Comparison of ENCODE assay signal across 18 cellular contexts in the genomic region with DNA sequence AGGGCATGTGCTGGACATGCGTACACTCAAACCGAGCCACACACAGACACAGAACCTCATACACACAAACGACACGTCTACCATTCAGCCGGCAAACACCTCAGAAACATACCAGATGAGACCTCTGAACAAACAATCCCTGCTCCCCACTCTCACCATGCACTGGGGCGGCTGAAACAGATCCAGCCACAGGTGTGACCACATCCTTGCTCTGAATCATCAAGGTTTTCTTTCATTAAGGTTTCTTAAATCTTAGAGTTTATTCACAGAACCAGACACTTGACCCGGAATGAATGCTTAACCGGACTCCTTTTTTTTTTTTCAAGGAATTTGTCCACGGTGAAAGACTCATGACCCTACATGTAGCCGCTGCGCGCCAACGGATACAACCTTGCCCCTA. TPM values are rescaled to one million over a fixed set of nuclear protein-coding genes. Genes with fewer than 3 reads are reported as not detected.
A peak's percentile ranks its signal among the peaks of the same experiment; 100 is the strongest.
DNase-seq lines count a peak whose midpoint lies in the region; ATAC-seq lines count a peak whose summit lies in the region.
"Had no signal": no experiment of that assay in that cellular context is flagged by ENCODE, and none has a peak within 500 bp of the region (broad histone marks: within the 10 kb centered on the region; RNA-seq: fewer than 3 reads in every experiment).

No MANE protein-coding gene starts in this region.

- H3K36me3 ChIP-seq in CD8-positive, alpha-beta memory T cell (ENCODE audit: insufficient read depth, low read length), result no peaks in the 10 kb centered on the region
- H3K36me3 ChIP-seq in naive thymus-derived CD4-positive, alpha-beta T cell (ENCODE audit: control insufficient read depth in 2 of 3, insufficient read depth in 3 of 3, low read length in 3 of 3), result no peaks in the 10 kb centered on the region
- H3K36me3 ChIP-seq: prostate gland had no signal

- H3K9me3 Mint-ChIP-seq in CD8-positive, alpha-beta memory T cell, result no peaks in the 10 kb centered on the region
- no peaks in the 10 kb centered on the region for H3K9me3 Mint-ChIP-seq in naive thymus-derived CD4-positive, alpha-beta T cell

- peaks cover 10% of the 10 kb centered on the region for H3K4me1 ChIP-seq in CD8-positive, alpha-beta memory T cell (ENCODE audit: insufficient read depth, low read length)
- H3K4me1 ChIP-seq in naive thymus-derived CD4-positive, alpha-beta T cell (ENCODE audit: control insufficient read depth in 2 of 2, insufficient read depth in 2 of 2, low read length in 2 of 2), result peaks cover 5 to 10% of the 10 kb centered on the region in 2 donors
- H3K4me1 ChIP-seq: prostate gland had no signal

- peaks cover 11 to 12% (median 11%) of the 10 kb centered on the region in 3 donors for H3K4me1 Mint-ChIP-seq in CD8-positive, alpha-beta memory T cell
- H3K4me1 Mint-ChIP-seq in naive thymus-derived CD4-positive, alpha-beta T cell, result peaks cover 9 to 18% (median 11%) of the 10 kb centered on the region in 7 donors

- peaks cover 0 to 2% of the 10 kb centered on the region in 2 donors for H3K27me3 Mint-ChIP-seq in CD8-positive, alpha-beta memory T cell
- no peaks in the 10 kb centered on the region for H3K27me3 Mint-ChIP-seq in naive thymus-derived CD4-positive, alpha-beta T cell

- peak in 3 of 5 donors; percentile 50 to 71 (median 58) for DNase-seq in CD8-positive, alpha-beta memory T cell
- DNase-seq in SW480 (ENCODE audit: low spot score) (peak; percentile 30), hepatic stellate cell (ENCODE audit: low spot score) (no peak), NCI-H345 treated with DMSO at 0.1 percent for 48 hours (lab: John Stamatoyannopoulos, UW; ENCODE audit: unreplicated experiment) (no peak), NCI-H2171 treated with DMSO at 0.1 percent for 48 hours (lab: John Stamatoyannopoulos, UW) (no peak)
- DNase-seq in activated T-cell treated with anti-CD3 and anti-CD28 coated beads, Interleukin-2, amount 50 U/mL, for 48 hours, result peak; percentile 47 to 54
- peak in 5 of 9 donors; percentile 14 to 28 (median 19) for DNase-seq in naive thymus-derived CD4-positive, alpha-beta T cell
- DNase-seq: C1 segment of cervical spinal cord, caudate nucleus, glutamatergic neuron, islet precursor cell, KG1, NCI-H1417 treated with DMSO at 0.1 percent for 48 hours, NCI-H524 had no signal

- no peaks in the 10 kb centered on the region for H3K27me3 ChIP-seq in CD8-positive, alpha-beta memory T cell (ENCODE audit: insufficient read depth, low read length, poor library complexity, severe bottlenecking)
- H3K27me3 ChIP-seq in naive thymus-derived CD4-positive, alpha-beta T cell (ENCODE audit: control insufficient read depth in 2 of 2, insufficient read depth in 2 of 2, low read length in 2 of 2), result no peaks in the 10 kb centered on the region

- POLR2A ChIA-PET in CD8-positive, alpha-beta memory T cell (lab: Charles Lee), result no interaction called here
- POLR2A ChIA-PET in naive thymus-derived CD4-positive, alpha-beta T cell (lab: Charles Lee), result no interaction called here

- H3K4me3 Mint-ChIP-seq in CD8-positive, alpha-beta memory T cell, result peak overlapping the region in 1 of 7 donors; percentile 18
- peak overlapping the region in 1 of 10 donors; percentile 26 for H3K4me3 Mint-ChIP-seq in naive thymus-derived CD4-positive, alpha-beta T cell

- H3K27ac ChIP-seq in CD8-positive, alpha-beta memory T cell (ENCODE audit: low read depth, low read length), result no peak overlapping the region
- no peak overlapping the region for H3K27ac ChIP-seq in naive thymus-derived CD4-positive, alpha-beta T cell (ENCODE audit: low read depth, low read length)
- H3K27ac ChIP-seq: prostate gland had no signal

- H3K9me3 ChIP-seq in CD8-positive, alpha-beta memory T cell (ENCODE audit: low read length), result no peaks in the 10 kb centered on the region
- H3K9me3 ChIP-seq in naive thymus-derived CD4-positive, alpha-beta T cell (ENCODE audit: control insufficient read depth in 2 of 3, low read length in 3 of 3), result no peaks in the 10 kb centered on the region
- H3K9me3 ChIP-seq: prostate gland had no signal

- peak; percentile 47 for ATAC-seq in naive thymus-derived CD4-positive, alpha-beta T cell
- no peak for ATAC-seq in GM21360 (IDR thresholded peaks at IDR 0.05; ENCODE audit: unreplicated experiment)

- intact Hi-C loops in naive thymus-derived CD4-positive, alpha-beta T cell (cut with micrococcal nuclease), result no loop called here

- no peak overlapping the region for H3K27ac Mint-ChIP-seq in CD8-positive, alpha-beta memory T cell
- H3K27ac Mint-ChIP-seq in naive thymus-derived CD4-positive, alpha-beta T cell, result peak overlapping the region in 5 of 9 donors; percentile 35 to 68 (median 56)

- H3K36me3 Mint-ChIP-seq in CD8-positive, alpha-beta memory T cell, result no peaks in the 10 kb centered on the region
- H3K36me3 Mint-ChIP-seq in naive thymus-derived CD4-positive, alpha-beta T cell, result peaks cover 0 to 8% (median 0%) of the 10 kb centered on the region in 5 donors

- CTCF ChIA-PET in CD8-positive, alpha-beta memory T cell (lab: Charles Lee), result no interaction called here
- CTCF ChIA-PET in naive thymus-derived CD4-positive, alpha-beta T cell (lab: Charles Lee), result no interaction called here

- no peak overlapping the region for H3K4me3 ChIP-seq in CD8-positive, alpha-beta memory T cell (ENCODE audit: low read length)
- H3K4me3 ChIP-seq in naive thymus-derived CD4-positive, alpha-beta T cell (ENCODE audit: low read length), result no peak overlapping the region
- H3K4me3 ChIP-seq: prostate gland had no signal

RNA-seq across cellular contexts. Expression of a gene that starts 26.2 kb away (rescaled TPM):
- 1 to 10 TPM; 2.0 to 2.5 TPM for total RNA-seq in CD8-positive, alpha-beta memory T cell
- polyA plus RNA-seq in CD8-positive, alpha-beta memory T cell, result not detected
- 1 to 10 TPM in 3 of 5 experiments, under 1 TPM in 2; 0.13 to 3.3 (median 1.8) TPM for total RNA-seq in naive thymus-derived CD4-positive, alpha-beta T cell
- under 1 TPM in 1 of 2 donors, not detected in 1; 0.23 TPM for polyA plus RNA-seq in naive thymus-derived CD4-positive, alpha-beta T cell
- total RNA-seq: RPMI7951, subcutaneous adipose tissue had no signal

RNA-seq across cellular contexts. Expression of a gene that starts 43.5 kb away (rescaled TPM):
- total RNA-seq in CD8-positive, alpha-beta memory T cell, result not detected
- polyA plus RNA-seq in CD8-positive, alpha-beta memory T cell, result not detected
- not detected for total RNA-seq in naive thymus-derived CD4-positive, alpha-beta T cell
- not detected for polyA plus RNA-seq in naive thymus-derived CD4-positive, alpha-beta T cell
- total RNA-seq: prostate gland, RPMI7951, subcutaneous adipose tissue had no signal

Comparison
In these comparisons a context has a peak if more than half of its experiments do, and no peak if none do; other contexts are left out.
1. DNase-seq: peak in CD8-positive, alpha-beta memory T cell (3 of 5), SW480 (single experiment), activated T-cell treated with anti-CD3 and anti-CD28 coated beads, Interleukin-2, amount 50 U/mL, for 48 hours (2 of 2) and naive thymus-derived CD4-positive, alpha-beta T cell (5 of 9); none in hepatic stellate cell (single experiment), NCI-H345 treated with DMSO at 0.1 percent for 48 hours (single experiment) and NCI-H2171 treated with DMSO at 0.1 percent for 48 hours (single experiment).
2. H3K27ac Mint-ChIP-seq: peak in naive thymus-derived CD4-positive, alpha-beta T cell (5 of 9); none in CD8-positive, alpha-beta memory T cell (0 of 8).